Comparison of ENCODE assay signal across 8 cellular contexts in the genomic region with DNA sequence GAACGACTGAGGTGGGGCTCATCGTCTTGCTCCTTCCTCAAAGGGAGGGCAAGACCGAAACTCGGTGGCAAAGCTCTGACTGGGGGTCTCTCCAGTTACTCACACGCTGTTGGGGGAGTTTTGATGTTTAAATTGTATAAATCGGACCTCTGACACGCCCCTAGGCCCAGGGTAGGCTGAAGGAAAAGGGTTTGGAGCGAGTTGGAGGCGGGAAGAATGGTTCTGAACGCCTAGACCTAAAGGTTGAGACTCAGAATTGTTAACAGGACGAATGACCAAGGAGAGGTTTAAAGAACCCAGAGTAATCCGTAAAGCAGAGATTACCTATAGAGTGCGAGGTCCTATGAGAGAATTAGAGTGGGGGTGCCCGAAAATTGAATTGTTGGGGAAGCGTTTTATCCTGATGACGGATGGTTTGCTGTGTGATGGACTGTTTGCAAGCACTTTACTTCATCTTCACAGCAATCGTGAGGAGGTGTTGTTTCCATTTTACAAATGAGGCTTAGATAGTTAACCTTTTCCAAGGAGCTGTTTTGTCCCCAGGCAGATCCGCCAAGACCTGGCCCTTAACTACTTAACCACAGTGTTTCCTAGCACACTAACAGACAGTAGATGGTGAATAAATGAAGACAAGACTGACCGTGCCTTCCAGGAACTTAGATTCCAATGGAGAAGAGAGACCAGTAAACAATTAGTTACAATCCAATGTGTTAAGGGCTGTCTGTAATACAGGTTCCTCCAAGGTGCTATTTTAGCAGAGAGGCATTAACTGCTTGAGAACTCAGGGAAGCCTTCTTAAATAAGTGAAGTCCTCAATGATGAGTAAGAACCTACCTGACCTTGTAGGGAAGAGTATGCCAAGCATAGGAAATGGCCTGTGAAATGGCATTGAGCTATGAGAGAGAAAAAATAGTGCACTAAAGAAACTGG. TPM values are rescaled to one million over a fixed set of nuclear protein-coding genes. Genes with fewer than 3 reads are reported as not detected.
DNase-seq lines count a peak whose midpoint lies in the region; ATAC-seq and TF ChIP-seq lines count a peak whose summit lies in the region.

No MANE protein-coding gene starts in this region.

- TF ChIP-seq RAD21 in Ishikawa (IDR thresholded peaks at IDR 0.05; ENCODE audit: low read depth): no peak

- H3K27me3 ChIP-seq in brain microvascular endothelial cell (replicated peaks) (no peaks in the 10 kb centered on the region), right lobe of liver (no peaks in the 10 kb centered on the region), upper lobe of right lung (no peaks in the 10 kb centered on the region)

- intact Hi-C loops in right lobe of liver (cut with DNase I): no loop called here
- intact Hi-C loops in upper lobe of right lung (cut with DNase I): no loop called here

- WGBS in right lobe of liver (ENCODE audit: insufficient coverage, low coverage, low lambda C conversion rate, missing lambda C conversion rate): 10% methylated on average over 19 of the region's 19 CpGs

- no peak for TF ChIP-seq EP300 in Ishikawa (IDR thresholded peaks at IDR 0.05; ENCODE audit: borderline replicate concordance)

- H3K27ac ChIP-seq in brain microvascular endothelial cell (peak overlapping the region; percentile 89), right lobe of liver (peak overlapping the region; percentile 66 to 87 (median 77)), upper lobe of right lung (peak overlapping the region; percentile 96)

- DNase-seq in AG09309 (ENCODE audit: low read depth) (no peak), brain microvascular endothelial cell (no peak), right lobe of liver (no peak), upper lobe of right lung (no peak), NCI-H345 treated with DMSO at 0.1 percent for 48 hours (lab: John Stamatoyannopoulos, UW; ENCODE audit: unreplicated experiment) (no peak), NCI-H1105 treated with DMSO at 0.1 percent for 48 hours (lab: John Stamatoyannopoulos, UW) (no peak)

- peaks cover 0 to 13% (median 6%) of the 10 kb centered on the region in 4 donors for H3K4me1 ChIP-seq in right lobe of liver
- H3K4me1 ChIP-seq in upper lobe of right lung: peaks cover 12% of the 10 kb centered on the region

- no peak for TF ChIP-seq POLR2A in right lobe of liver (IDR thresholded peaks at IDR 0.05)

- in situ Hi-C loops in brain microvascular endothelial cell (cut with HindIII; ENCODE audit: low pct_ligation_motif_present, low sequenced_read_pairs): no loop called here

- ATAC-seq in right lobe of liver (peak in 2 of 4 donors; percentile 1), upper lobe of right lung (no peak), GM18502 (IDR thresholded peaks at IDR 0.05; ENCODE audit: poor library complexity, unreplicated experiment) (no peak)

- H3K4me3 ChIP-seq in AG09309 (ENCODE audit: control insufficient read depth, low read depth, low read length) (peak overlapping the region; percentile 69), brain microvascular endothelial cell (ENCODE audit: low read depth, low read length) (peak overlapping the region; percentile 79), right lobe of liver (peak overlapping the region; percentile 93 to 97 (median 93)), upper lobe of right lung (peak overlapping the region; percentile 96)

- H3K36me3 ChIP-seq in brain microvascular endothelial cell (replicated peaks) (peaks cover 5% of the 10 kb centered on the region), right lobe of liver (no peaks in the 10 kb centered on the region), upper lobe of right lung (no peaks in the 10 kb centered on the region)

- no peaks in the 10 kb centered on the region for H3K9me3 ChIP-seq in right lobe of liver
- H3K9me3 ChIP-seq in upper lobe of right lung: no peaks in the 10 kb centered on the region

- TF ChIP-seq CTCF in AG09309 (IDR thresholded peaks at IDR 0.05; ENCODE audit: control insufficient read depth, insufficient read depth, low read depth, low read length, missing control alignments): no peak
- peak; percentile 18 for TF ChIP-seq CTCF in brain microvascular endothelial cell (IDR thresholded peaks at IDR 0.05; ENCODE audit: low read depth, low read length, missing control alignments)
- TF ChIP-seq CTCF in right lobe of liver (IDR thresholded peaks at IDR 0.05): no peak
- TF ChIP-seq CTCF in upper lobe of right lung (IDR thresholded peaks at IDR 0.05): no peak

TF ChIP-seq in Ishikawa, 13 proteins besides CTCF, POLR2A, EP300 and RAD21:
- 0 out of 2 replicates have a peak, but pooled peaks have one; percentile 4 for TF ChIP-seq MAX (IDR thresholded peaks at IDR 0.05)
- 0 out of 2 replicates have a peak, but pooled peaks have one; percentile 3 for TF ChIP-seq YY1 (IDR thresholded peaks at IDR 0.05; ENCODE audit: low read depth)
- no peak; the same call in 1 of the 2 replicates for TF ChIP-seq TAF1 (IDR thresholded peaks at IDR 0.05; ENCODE audit: low read depth)
TF ChIP-seq in Ishikawa: peak in this region for 2.

RNA-seq across cellular contexts. Expression of gene UBE2N, which starts 0.9 kb away (rescaled TPM):
- 10 to 100 TPM; 22.0 to 36.2 (median 28.6) TPM for total RNA-seq in right lobe of liver
- 65.9 TPM for total RNA-seq in upper lobe of right lung

RNA-seq across cellular contexts. Expression of gene MRPL42, which starts 24.6 kb away (rescaled TPM):
- total RNA-seq in right lobe of liver: 10 to 100 TPM; 25.8 to 44.5 (median 32.1) TPM
- 49.4 TPM for total RNA-seq in upper lobe of right lung
